ENCODE assay signal across 10 cellular contexts in the genomic region with DNA sequence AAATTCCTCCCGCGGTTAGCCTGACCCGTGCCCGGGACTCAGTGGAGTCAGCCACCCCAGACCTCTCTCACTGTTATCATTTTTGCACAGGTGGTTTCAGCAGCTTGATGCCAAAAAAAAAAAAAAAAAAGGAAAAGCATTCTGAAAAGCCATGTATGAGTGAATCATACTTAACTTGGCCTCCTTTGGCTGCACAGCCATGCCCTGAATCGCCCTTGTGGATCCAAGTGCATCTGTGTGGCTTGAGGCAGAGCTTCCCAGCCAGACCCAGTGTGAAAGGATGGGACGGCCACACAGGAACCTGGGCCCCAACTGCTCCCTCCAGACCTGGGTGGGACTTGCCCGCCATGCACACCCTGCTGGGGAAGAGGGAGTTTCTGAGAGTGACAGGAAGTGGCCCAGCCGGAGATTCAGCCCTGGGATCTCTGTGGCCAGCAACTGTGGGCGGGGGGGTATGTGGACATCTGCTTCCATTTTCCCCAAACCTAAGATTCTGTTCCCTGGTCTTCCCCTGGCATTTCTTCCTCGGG. TPM values are rescaled to one million over a fixed set of nuclear protein-coding genes. Genes with fewer than 3 reads are reported as not detected.
DNase-seq lines count a peak whose midpoint lies in the region; ATAC-seq and TF ChIP-seq lines count a peak whose summit lies in the region.
"Had no signal": no experiment of that assay in that cellular context is flagged by ENCODE, and none has a peak within 500 bp of the region (broad histone marks: within the 10 kb centered on the region; RNA-seq: fewer than 3 reads in every experiment).

No MANE protein-coding gene starts in this region.

- H3K79me2 ChIP-seq in osteoblast (ENCODE audit: insufficient read depth, low read length) = peaks cover 4% of the 10 kb centered on the region

- peaks cover 2% of the 10 kb centered on the region for H3K27me3 ChIP-seq in osteoblast (ENCODE audit: insufficient read depth, low read length)

- ATAC-seq in HG03439 (IDR thresholded peaks at IDR 0.05; ENCODE audit: unreplicated experiment) (no peak), HG03432 (IDR thresholded peaks at IDR 0.05; ENCODE audit: unreplicated experiment) (no peak)

- H3K9me3 ChIP-seq in osteoblast (ENCODE audit: low read depth, low read length) = no peaks in the 10 kb centered on the region
- H3K9me3 ChIP-seq: psoas muscle, thoracic aorta had no signal

- DNase-seq in GF-D8 (lab: John Stamatoyannopoulos, UW) = peak; percentile 52
- peak; percentile 24 for DNase-seq in NCI-H69 (lab: John Stamatoyannopoulos, UW)
- peak; percentile 54 for DNase-seq in dermis blood vessel endothelial cell
- peak; percentile 94 for DNase-seq in osteoblast (ENCODE audit: insufficient read length, low spot score, missing footprints)
- no peak for DNase-seq in COR-L47 (lab: John Stamatoyannopoulos, UW)
- DNase-seq in NCI-H1092 treated with DMSO at 0.1 percent for 48 hours (lab: John Stamatoyannopoulos, UW) = no peak

- peak overlapping the region; percentile 19 for H3K4me3 ChIP-seq in osteoblast (ENCODE audit: insufficient read depth, low read length)
- H3K4me3 ChIP-seq: psoas muscle, thoracic aorta had no signal

- TF ChIP-seq CTCF in osteoblast (IDR thresholded peaks at IDR 0.05; ENCODE audit: extremely low read depth, low read depth, low read length) = no peak

- peak overlapping the region; percentile 6 for H3K4me2 ChIP-seq in osteoblast (ENCODE audit: insufficient read depth, low read length)

- H4K20me1 ChIP-seq in osteoblast (ENCODE audit: insufficient read depth, low read length) = no peaks in the 10 kb centered on the region

- H3K36me3 ChIP-seq in osteoblast (ENCODE audit: insufficient read depth, low read length) = peaks cover 15% of the 10 kb centered on the region
- H3K36me3 ChIP-seq: thoracic aorta had no signal

- peak overlapping the region; percentile 8 for H2AFZ ChIP-seq in osteoblast (ENCODE audit: low read length)

- peak overlapping the region; percentile 37 for H3K27ac ChIP-seq in osteoblast (ENCODE audit: low read depth, low read length)
- H3K27ac ChIP-seq: psoas muscle, thoracic aorta had no signal

- H3K4me1 ChIP-seq in osteoblast (ENCODE audit: insufficient read depth, low read length) = peaks cover 17% of the 10 kb centered on the region

RNA-seq across cellular contexts. Expression of gene YBEY, which starts 8.6 kb away (rescaled TPM):
- total RNA-seq in dermis blood vessel endothelial cell (10.6 and 12.9 TPM in 2 replicates), osteoblast (12.4 and 18.8 TPM in 2 replicates)

RNA-seq across cellular contexts. Expression of gene MCM3AP, which starts 9.3 kb away (rescaled TPM):
- 97.7 and 121 TPM in 2 replicates for total RNA-seq in dermis blood vessel endothelial cell
- total RNA-seq in osteoblast = 63.6 and 64.8 TPM in 2 replicates

RNA-seq across cellular contexts. Expression of gene C21orf58, which starts 29.0 kb away (rescaled TPM):
- total RNA-seq in dermis blood vessel endothelial cell (3.1 and 6.7 TPM in 2 replicates), osteoblast (2.2 and 3.2 TPM in 2 replicates)

RNA-seq across cellular contexts. Expression of gene PCNT, which starts 29.2 kb away (rescaled TPM):
- total RNA-seq in dermis blood vessel endothelial cell (20.9 and 40.8 TPM in 2 replicates), osteoblast (19.2 and 23.0 TPM in 2 replicates)

Comparison
In these comparisons a context has a peak if more than half of its experiments do, and no peak if none do; other contexts are left out.
1. DNase-seq: peak in GF-D8 (single experiment), NCI-H69 (single experiment), dermis blood vessel endothelial cell (single experiment) and osteoblast (single experiment); none in COR-L47 (single experiment) and NCI-H1092 treated with DMSO at 0.1 percent for 48 hours (single experiment).